19 cellular contexts compared by ENCODE assay signal in the genomic region with DNA sequence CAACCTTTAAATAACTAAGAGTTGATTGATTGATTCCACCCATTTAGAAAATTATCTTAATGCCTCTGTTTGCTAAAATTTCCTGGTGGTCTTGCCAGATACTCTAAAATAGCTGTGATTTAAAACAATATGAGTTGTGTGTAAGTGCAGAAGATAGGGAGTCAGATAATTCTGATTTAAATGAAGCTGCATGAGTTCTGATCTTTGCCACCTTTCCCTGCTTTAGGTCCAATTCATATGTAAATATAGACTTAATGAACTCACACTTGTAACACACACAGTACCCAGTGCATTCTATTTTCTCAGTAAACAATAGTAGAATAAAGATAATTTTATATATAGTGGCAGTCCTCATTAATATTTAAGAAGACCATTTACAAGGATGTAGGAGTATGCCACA.
"Had no signal": no experiment of that assay in that cellular context is flagged by ENCODE, and none has a peak within 500 bp of the region (broad histone marks: within the 10 kb centered on the region; RNA-seq: fewer than 3 reads in every experiment).

No MANE protein-coding gene starts in this region.

- H3K4me3 Mint-ChIP-seq: memory B cell; natural killer cell; stimulated activated effector memory CD8-positive, alpha-beta T cell treated with anti-CD3 and anti-CD28 coated beads, Interleukin-12 subunit alpha, Interleukin-12 subunit beta, amount 100 ng/mL, for 72 hours had no signal

- H3K4me3 ChIP-seq: dorsolateral prefrontal cortex, lower lobe of right lung, ovary, psoas muscle, sigmoid colon, stomach, thyroid gland had no signal

- ATAC-seq: left ventricle myocardium superior; lower lobe of right lung; natural killer cell; psoas muscle; right cardiac atrium; stimulated activated effector memory CD8-positive, alpha-beta T cell treated with anti-CD3 and anti-CD28 coated beads, Interleukin-12 subunit alpha, Interleukin-12 subunit beta, amount 100 ng/mL, for 72 hours had no signal

- DNase-seq: dorsolateral prefrontal cortex; effector CD4-positive, alpha-beta T cell; left ventricle myocardium superior; lower lobe of right lung; natural killer cell; occipital lobe; ovary; posterior cingulate gyrus; psoas muscle; right cardiac atrium; sigmoid colon; stimulated activated CD4-positive, alpha-beta T cell treated with anti-CD3 and anti-CD28 coated beads, Interleukin-2, amount 100 ng/mL, for 24 hours; stimulated activated CD4-positive, alpha-beta T cell treated with anti-CD3 and anti-CD28 coated beads, Interleukin-4, amount 100 ng/mL, for 24 hours; stimulated activated naive CD4-positive, alpha-beta T cell treated with Interleukin-2 at 50 U/mL for 16 hours; stomach; thyroid gland; trophoblast cell had no signal

- H3K36me3 Mint-ChIP-seq: memory B cell; stimulated activated effector memory CD8-positive, alpha-beta T cell treated with anti-CD3 and anti-CD28 coated beads, Interleukin-12 subunit alpha, Interleukin-12 subunit beta, amount 100 ng/mL, for 72 hours had no signal

- H3K27ac Mint-ChIP-seq: memory B cell; natural killer cell; stimulated activated effector memory CD8-positive, alpha-beta T cell treated with anti-CD3 and anti-CD28 coated beads, Interleukin-12 subunit alpha, Interleukin-12 subunit beta, amount 100 ng/mL, for 72 hours had no signal

- H3K27me3 ChIP-seq: dorsolateral prefrontal cortex, ovary, sigmoid colon, stomach, thyroid gland had no signal

- H3K36me3 ChIP-seq: lower lobe of right lung, ovary, sigmoid colon, stomach, thyroid gland had no signal

- H3K4me1 Mint-ChIP-seq: memory B cell; natural killer cell; stimulated activated effector memory CD8-positive, alpha-beta T cell treated with anti-CD3 and anti-CD28 coated beads, Interleukin-12 subunit alpha, Interleukin-12 subunit beta, amount 100 ng/mL, for 72 hours had no signal

- H3K4me1 ChIP-seq: lower lobe of right lung, psoas muscle, sigmoid colon, stomach, thyroid gland had no signal

- H3K27me3 Mint-ChIP-seq: memory B cell had no signal

- H3K27ac ChIP-seq: dorsolateral prefrontal cortex, lower lobe of right lung, ovary, psoas muscle, sigmoid colon, stomach, thyroid gland had no signal

- H3K9me3 ChIP-seq: lower lobe of right lung, ovary, psoas muscle, sigmoid colon, thyroid gland had no signal
